10 cellular contexts compared by ENCODE assay signal in genomic region chr11:113401718-113402117, GRCh38. TPM values are rescaled to one million over a fixed set of nuclear protein-coding genes. Genes with fewer than 3 reads are reported as not detected.
DNase-seq lines count a peak whose midpoint lies in the region; ATAC-seq and TF ChIP-seq lines count a peak whose summit lies in the region.
"Had no signal": no experiment of that assay in that cellular context is flagged by ENCODE, and none has a peak within 500 bp of the region (broad histone marks: within the 10 kb centered on the region; RNA-seq: fewer than 3 reads in every experiment).

No MANE protein-coding gene starts in this region.

- H3F3A ChIP-seq in GM23338 (replicated peaks; ENCODE audit: low read depth), result no peaks in the 10 kb centered on the region

- no peak overlapping the region for H3K14ac ChIP-seq in mesenchymal stem cell (ENCODE audit: low read length in 2 of 2)

- peaks cover 8% of the 10 kb centered on the region for H3K4me1 Mint-ChIP-seq in GM23338
- H3K4me1 Mint-ChIP-seq: activated B cell treated with CpG ODN at 0.5 μM for 24 hours had no signal

- no peak overlapping the region for H2BK15ac ChIP-seq in mesenchymal stem cell (ENCODE audit: low read depth, poor library complexity, severe bottlenecking)

- intact Hi-C loops in left lung (cut with DNase I), result no loop called here

- TF ChIP-seq CTCF in left lung (IDR thresholded peaks at IDR 0.05) (no peak), GM23338 (conservative IDR thresholded peaks at IDR 0.05; ENCODE audit: low read depth in 2 of 2) (no peak)

- peaks cover 4% of the 10 kb centered on the region for H3K27me3 Mint-ChIP-seq in GM23338 (ENCODE audit: insufficient read depth, low read depth, poor library complexity)

- DNase-seq in COR-L47 (lab: John Stamatoyannopoulos, UW) (peak; percentile 97), NCI-H187 treated with DMSO at 0.1 percent for 48 hours (lab: John Stamatoyannopoulos, UW) (peak; percentile 52), astrocyte of the hippocampus (ENCODE audit: low read depth, low spot score) (peak; percentile 78), left lung (peak in 1 of 2 donors; percentile 66), Kasumi-1 (lab: John Stamatoyannopoulos, UW) (no peak), mesenteric fat pad (ENCODE audit: low spot score) (no peak), mesenchymal stem cell (no peak), GM23338 (ENCODE audit: low spot score) (no peak)
- DNase-seq: activated B cell treated with CpG ODN at 0.5 μM for 24 hours had no signal

- no peaks in the 10 kb centered on the region for H3K27me3 ChIP-seq in left lung
- peaks cover 0 to 54% of the 10 kb centered on the region in 2 experiments for H3K27me3 ChIP-seq in mesenchymal stem cell (ENCODE audit: control insufficient read depth in 1 of 2, insufficient read depth in 1 of 2, low read length in 2 of 2)
- no peaks in the 10 kb centered on the region for H3K27me3 ChIP-seq in GM23338 (ENCODE audit: insufficient read depth)

- H2BK12ac ChIP-seq in mesenchymal stem cell (ENCODE audit: low read length in 2 of 2), result no peak overlapping the region

- H3K79me1 ChIP-seq in mesenchymal stem cell (replicated peaks; ENCODE audit: low read length, poor library complexity, severe bottlenecking), result no peaks in the 10 kb centered on the region

- H3K4me3 ChIP-seq in left lung (no peak overlapping the region), mesenchymal stem cell (ENCODE audit: insufficient read depth in 1 of 2, low read depth in 1 of 2, low read length in 2 of 2) (no peak overlapping the region), GM23338 (no peak overlapping the region)
- H3K4me3 ChIP-seq: skin epidermis had no signal

- H3K4ac ChIP-seq in mesenchymal stem cell (ENCODE audit: low read depth in 1 of 2, low read length in 2 of 2), result no peak overlapping the region

- H3K36me3 ChIP-seq in left lung (no peaks in the 10 kb centered on the region), mesenchymal stem cell (ENCODE audit: control insufficient read depth in 1 of 2, insufficient read depth in 2 of 2, low read depth in 1 of 2, low read length in 2 of 2) (no peaks in the 10 kb centered on the region), GM23338 (ENCODE audit: insufficient read depth) (no peaks in the 10 kb centered on the region)

- no peak overlapping the region for H2BK120ac ChIP-seq in mesenchymal stem cell (ENCODE audit: low read depth, low read length)

- H3K79me2 ChIP-seq in GM23338 (replicated peaks; ENCODE audit: insufficient read depth), result no peaks in the 10 kb centered on the region

- no peak overlapping the region for H3K9ac ChIP-seq in mesenchymal stem cell (ENCODE audit: low read length)

- H3K27ac ChIP-seq in left lung, result no peak overlapping the region
- H3K27ac ChIP-seq in mesenchymal stem cell (ENCODE audit: low read length, poor library complexity, severe bottlenecking), result no peak overlapping the region
- no peak overlapping the region for H3K27ac ChIP-seq in GM23338 (ENCODE audit: low read depth)
- H3K27ac ChIP-seq: skin epidermis had no signal

- H3K27ac Mint-ChIP-seq in GM23338, result no peak overlapping the region
- H3K27ac Mint-ChIP-seq: activated B cell treated with CpG ODN at 0.5 μM for 24 hours had no signal

- H3K4me1 ChIP-seq in left lung, result no peaks in the 10 kb centered on the region
- no peaks in the 10 kb centered on the region for H3K4me1 ChIP-seq in mesenchymal stem cell (ENCODE audit: control insufficient read depth, insufficient read depth, low read depth, low read length)
- no peaks in the 10 kb centered on the region for H3K4me1 ChIP-seq in GM23338 (ENCODE audit: insufficient read depth)

- no peak overlapping the region for H4K8ac ChIP-seq in mesenchymal stem cell (ENCODE audit: low read length)

- H2AK5ac ChIP-seq in mesenchymal stem cell (ENCODE audit: low read length, severe bottlenecking), result no peak overlapping the region

- no peaks in the 10 kb centered on the region for H3K9me2 ChIP-seq in GM23338 (ENCODE audit: insufficient read depth)

- H2AFZ ChIP-seq in mesenchymal stem cell (ENCODE audit: low read depth, low read length) (no peak overlapping the region), GM23338 (no peak overlapping the region)

- no peak overlapping the region for H2BK5ac ChIP-seq in mesenchymal stem cell (ENCODE audit: low read depth, low read length, poor library complexity, severe bottlenecking)

- no peak overlapping the region for H3K18ac ChIP-seq in mesenchymal stem cell (ENCODE audit: low read depth in 1 of 2, low read length in 2 of 2)

- no peaks in the 10 kb centered on the region for H3K9me3 Mint-ChIP-seq in GM23338
- H3K9me3 Mint-ChIP-seq: activated B cell treated with CpG ODN at 0.5 μM for 24 hours had no signal

- no peak overlapping the region for H3K23ac ChIP-seq in mesenchymal stem cell (ENCODE audit: low read length in 2 of 2)

- no peak overlapping the region for H3K4me2 ChIP-seq in mesenchymal stem cell (ENCODE audit: low read length, poor library complexity, severe bottlenecking)
- no peak overlapping the region for H3K4me2 ChIP-seq in GM23338

- 68% methylated on average over 2 of the region's 2 CpGs for WGBS in mesenchymal stem cell

- H3K9me3 ChIP-seq in left lung (no peaks in the 10 kb centered on the region), mesenchymal stem cell (ENCODE audit: control insufficient read depth, low read length) (no peaks in the 10 kb centered on the region)

- ATAC-seq in left lung, result peak; percentile 90
- ATAC-seq in GM23338, result no peak

- H4K91ac ChIP-seq in mesenchymal stem cell (ENCODE audit: low read length), result no peak overlapping the region

- H3K4me3 Mint-ChIP-seq in GM23338, result no peak overlapping the region
- H3K4me3 Mint-ChIP-seq: activated B cell treated with CpG ODN at 0.5 μM for 24 hours had no signal

- H4K20me1 ChIP-seq in GM23338 (replicated peaks; ENCODE audit: insufficient read depth), result no peaks in the 10 kb centered on the region

- no peaks in the 10 kb centered on the region for H3K36me3 Mint-ChIP-seq in GM23338 (ENCODE audit: low read depth)

TF ChIP-seq in GM23338, 12 proteins besides CTCF, POLR2A, EP300 and RAD21:
- no peak for TF ChIP-seq ZNF114 (CRISPR knock-in tag; IDR thresholded peaks at IDR 0.05)
- TF ChIP-seq JUNB (IDR thresholded peaks at IDR 0.05; ENCODE audit: unreplicated experiment), result no peak

RNA-seq across cellular contexts. Expression of gene ANKK1, which starts 14.1 kb away (rescaled TPM):
- under 1 TPM; 0.09 to 0.39 TPM for total RNA-seq in left lung
- 0.13 TPM for total RNA-seq in mesenteric fat pad
- not detected for polyA plus RNA-seq in mesenchymal stem cell (2013, experiment 1 of 2)
- 0.01 TPM for polyA plus RNA-seq in mesenchymal stem cell (2013, experiment 2 of 2)
- 0.14 TPM in 1 of 2 replicates, not detected in the other for total RNA-seq in GM23338 (2014; rRNA removed; shearing (Covaris generic))
- 0.08 TPM in 1 of 2 replicates, not detected in the other for polyA plus RNA-seq in GM23338 (2016; fragmentation: Nextera tagmentation; extraction: Ambion mirVana)

Comparison
In these comparisons a context has a peak if more than half of its experiments do, and no peak if none do; other contexts are left out.
1. DNase-seq: peak in COR-L47 (single experiment), NCI-H187 treated with DMSO at 0.1 percent for 48 hours (single experiment) and astrocyte of the hippocampus (single experiment); none in Kasumi-1 (0 of 2), mesenteric fat pad (single experiment), mesenchymal stem cell (single experiment) and GM23338 (single experiment).